In genomic region chr10:78033623-78034470, GRCh38 we compare ENCODE assay signal across 8 cellular contexts. TPM values are rescaled to one million over a fixed set of nuclear protein-coding genes. Genes with fewer than 3 reads are reported as not detected.
A peak's percentile ranks its signal among the peaks of the same experiment; 100 is the strongest.
DNase-seq lines count a peak whose midpoint lies in the region; ATAC-seq and TF ChIP-seq lines count a peak whose summit lies in the region.

RPS24 (plus strand) TSS chr10:78033863; CDS start chr10:78033902, 39 bp downstream.

- H3K27me3 ChIP-seq in kidney epithelial cell (ENCODE audit: control insufficient read depth, insufficient read depth, low read length), result no peaks in the 10 kb centered on the region

- peaks cover 49% of the 10 kb centered on the region for H3K4me1 Mint-ChIP-seq in activated CD4-positive, alpha-beta T cell treated with anti-CD3 and anti-CD28 coated beads for 36 hours

- peaks cover 52% of the 10 kb centered on the region for H3K36me3 Mint-ChIP-seq in activated CD4-positive, alpha-beta T cell treated with anti-CD3 and anti-CD28 coated beads for 36 hours (ENCODE audit: low read depth)

- H3K27ac Mint-ChIP-seq in activated CD4-positive, alpha-beta T cell treated with anti-CD3 and anti-CD28 coated beads for 36 hours, result peak within 1 kb of the TSS; percentile 92

- H3K9me3 Mint-ChIP-seq in activated CD4-positive, alpha-beta T cell treated with anti-CD3 and anti-CD28 coated beads for 36 hours (ENCODE audit: low read depth), result no peaks in the 10 kb centered on the region

- intact Hi-C loops in activated CD4-positive, alpha-beta T cell treated with anti-CD3 and anti-CD28 coated beads for 36 hours (cut with DNase I, micrococcal nuclease), result loop anchor here (1.0 to 5.0 kb wide), 5 partner anchors 269 to 1313 kb away; partner anchors contain the start of genes PPIF (in 1 of the 2) and ZMIZ1 (in 1 of the 2)

- POLR2A ChIA-PET in activated CD4-positive, alpha-beta T cell treated with anti-CD3 and anti-CD28 coated beads for 36 hours (lab: Charles Lee), result interaction anchor here (0.6 kb wide), 1 partner anchor 29 kb away, joined by 4 read pairs; no protein-coding TSS in a partner anchor

- peak within 1 kb of the TSS; percentile 80 for H3K4me3 ChIP-seq in choroid plexus epithelial cell (ENCODE audit: low read depth, low read length)
- peak within 1 kb of the TSS; percentile 87 for H3K4me3 ChIP-seq in kidney epithelial cell (ENCODE audit: low read depth, low read length)

- CTCF ChIA-PET in activated CD4-positive, alpha-beta T cell treated with anti-CD3 and anti-CD28 coated beads for 36 hours (lab: Charles Lee), result interaction anchor here (0.6 to 0.8 kb wide), 2 partner anchors 9 to 133 kb away, joined by 3 to 5 read pairs; no protein-coding TSS in a partner anchor

- TF ChIP-seq CTCF in choroid plexus epithelial cell (conservative IDR thresholded peaks at IDR 0.05; ENCODE audit: low read depth, low read length), result no peak
- no peak for TF ChIP-seq CTCF in kidney epithelial cell (IDR thresholded peaks at IDR 0.05; ENCODE audit: insufficient read depth, low read length, poor library complexity, severe bottlenecking)

- no peaks in the 10 kb centered on the region for H3K27me3 Mint-ChIP-seq in activated CD4-positive, alpha-beta T cell treated with anti-CD3 and anti-CD28 coated beads for 36 hours

- peak within 1 kb of the TSS; percentile 88 for H3K4me3 Mint-ChIP-seq in activated CD4-positive, alpha-beta T cell treated with anti-CD3 and anti-CD28 coated beads for 36 hours

- peaks cover 1% of the 10 kb centered on the region for H3K36me3 ChIP-seq in kidney epithelial cell (ENCODE audit: control insufficient read depth, insufficient read depth, low read length)

- ATAC-seq in HG03442 (IDR thresholded peaks at IDR 0.05; ENCODE audit: unreplicated experiment), result peak; percentile 84
- peak; percentile 82 for ATAC-seq in activated CD4-positive, alpha-beta T cell treated with anti-CD3 and anti-CD28 coated beads for 36 hours

- DNase-seq in Ammon's horn (ENCODE audit: low spot score) (peak; percentile 98), GM19238 (ENCODE audit: insufficient read length, low spot score) (peak; percentile 75), NCI-H524 (lab: John Stamatoyannopoulos, UW) (peak; percentile 74 to 87), choroid plexus epithelial cell (ENCODE audit: low read depth) (peak; percentile 99), kidney epithelial cell (ENCODE audit: low read depth) (peak; percentile 88)
- DNase-seq in activated CD4-positive, alpha-beta T cell treated with anti-CD3 and anti-CD28 coated beads for 36 hours, result peak; percentile 97
- peak; percentile 87 to 91 for DNase-seq in stimulated activated CD4-positive, alpha-beta T cell treated with anti-CD3 and anti-CD28 coated beads, Interleukin-15, amount 100 ng/mL, for 48 hours (ENCODE audit: low read depth in 2 of 2)

RNA-seq across cellular contexts. Expression of gene RPS24, which starts in this region (rescaled TPM):
- 1,000 to 10,000 TPM; 2,145 to 3,094 TPM for total RNA-seq in activated CD4-positive, alpha-beta T cell treated with anti-CD3 and anti-CD28 coated beads for 36 hours
- total RNA-seq in kidney epithelial cell, result 2,651 and 2,689 TPM in 2 replicates

Comparison
In these comparisons a context has a peak if more than half of its experiments do, and no peak if none do; other contexts are left out.
1. Peak in every context shown above with its lines: DNase-seq, ATAC-seq and H3K4me3 ChIP-seq.